ENCODE assay signal across 8 cellular contexts in the genomic region with DNA sequence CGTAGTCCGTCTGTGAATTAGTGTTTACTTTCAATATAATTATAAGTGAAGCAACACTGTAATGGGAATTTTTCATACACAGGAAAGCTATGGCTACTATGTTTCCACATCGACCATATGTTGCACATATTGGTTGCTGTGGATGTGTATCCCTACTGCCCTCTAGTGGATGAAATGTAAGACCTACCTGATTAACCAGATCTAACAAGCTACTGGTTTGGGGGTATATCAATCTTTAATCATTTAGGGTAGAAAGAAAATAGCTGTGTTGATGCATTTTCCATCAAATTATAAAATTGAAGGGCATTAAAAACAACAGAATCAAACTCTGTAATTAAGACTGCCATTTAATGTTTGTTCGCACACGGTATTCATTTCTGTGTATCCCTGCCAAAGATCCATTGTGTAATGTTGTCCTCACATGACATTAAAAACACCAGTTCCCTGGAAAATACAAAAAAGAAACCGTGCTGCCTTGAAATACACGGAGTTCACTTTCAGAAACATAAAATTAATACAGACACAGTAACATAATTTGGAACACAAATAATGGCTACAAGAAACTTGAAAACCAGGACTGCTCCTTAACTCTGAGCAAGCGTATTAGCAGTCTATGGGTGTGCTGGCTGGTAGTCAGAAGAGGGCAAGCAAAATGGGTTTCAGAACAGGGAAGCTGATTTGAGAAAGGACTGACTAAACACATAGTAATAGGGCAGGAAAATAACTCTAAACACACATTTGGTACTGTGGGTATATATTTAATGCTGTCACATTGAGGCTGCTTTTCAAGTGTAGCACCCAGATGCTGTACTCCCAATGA.
DNase-seq lines count a peak whose midpoint lies in the region; ATAC-seq and TF ChIP-seq lines count a peak whose summit lies in the region.

No MANE protein-coding gene starts in this region.

- TF ChIP-seq EP300 in Ishikawa (IDR thresholded peaks at IDR 0.05; ENCODE audit: borderline replicate concordance): no peak

- no peaks in the 10 kb centered on the region for H3K9me2 ChIP-seq in OCI-LY1 (ENCODE audit: low read depth, low read length)

- no peak overlapping the region for H3K27ac ChIP-seq in OCI-LY1 (ENCODE audit: low read depth, low read length, poor library complexity, severe bottlenecking)
- H3K27ac ChIP-seq in left lung: peak overlapping the region; percentile 3 to 35
- peak overlapping the region; percentile 12 to 81 for H3K27ac ChIP-seq in testis

- intact Hi-C loops in left lung (cut with DNase I) (no loop called here), testis (cut with DNase I; ENCODE audit: low total_unique reads) (no loop called here)

- H3K79me2 ChIP-seq in OCI-LY1 (ENCODE audit: insufficient read depth, low read length): no peaks in the 10 kb centered on the region

- H3K4me1 ChIP-seq in OCI-LY1 (ENCODE audit: insufficient read depth, low read length, severe bottlenecking) (no peaks in the 10 kb centered on the region), left lung (peaks cover 8 to 14% of the 10 kb centered on the region in 2 donors), testis (peaks cover 26% of the 10 kb centered on the region)

- H3K9me3 ChIP-seq in OCI-LY1 (ENCODE audit: low read length) (no peaks in the 10 kb centered on the region), left lung (no peaks in the 10 kb centered on the region), testis (no peaks in the 10 kb centered on the region)

- no peak for TF ChIP-seq POLR2A in testis (IDR thresholded peaks at IDR 0.05)

- DNase-seq in activated gamma-delta T cell treated with Interleukin-2 at 50 U/mL for 16 hours (peak; percentile 3), activated gamma-delta T cell (lab: John Stamatoyannopoulos, UW) (no peak), cerebellum (ENCODE audit: low spot score) (peak; percentile 54), left lung (no peak), testis (no peak)

- ATAC-seq in GM21786 (IDR thresholded peaks at IDR 0.05; ENCODE audit: unreplicated experiment) (peak; percentile 81), left lung (peak; percentile 97)

- H3K36me3 ChIP-seq in OCI-LY1 (ENCODE audit: insufficient read depth, low read length) (no peaks in the 10 kb centered on the region), left lung (no peaks in the 10 kb centered on the region), testis (ENCODE audit: low read depth, missing control alignments) (no peaks in the 10 kb centered on the region)

- H3K9ac ChIP-seq in OCI-LY1 (ENCODE audit: low read length): no peak overlapping the region

- TF ChIP-seq CTCF in OCI-LY1 (IDR thresholded peaks at IDR 0.05; ENCODE audit: low read length): peak; percentile 88
- TF ChIP-seq CTCF in left lung (IDR thresholded peaks at IDR 0.05): peak; percentile 74 to 90
- TF ChIP-seq CTCF in testis (IDR thresholded peaks at IDR 0.05): peak; percentile 88 to 98 (median 92)

- WGBS in testis, 2 donors: 24 to 32% methylated on average over 8 of the region's 8 CpGs

- no peaks in the 10 kb centered on the region for H3F3A ChIP-seq in OCI-LY1 (ENCODE audit: insufficient read depth, low read length)

- H3K27me3 ChIP-seq in OCI-LY1 (ENCODE audit: insufficient read depth, low read length) (no peaks in the 10 kb centered on the region), left lung (no peaks in the 10 kb centered on the region), testis (no peaks in the 10 kb centered on the region)

- H2AFZ ChIP-seq in OCI-LY1 (ENCODE audit: low read length): no peak overlapping the region

- peak; percentile 51 for TF ChIP-seq RAD21 in Ishikawa (IDR thresholded peaks at IDR 0.05; ENCODE audit: low read depth)

- no peaks in the 10 kb centered on the region for H4K20me1 ChIP-seq in OCI-LY1 (ENCODE audit: insufficient read depth, low read length)

- H3K4me3 ChIP-seq in OCI-LY1 (ENCODE audit: low read depth, low read length, poor library complexity, severe bottlenecking): no peak overlapping the region
- no peak overlapping the region for H3K4me3 ChIP-seq in left lung
- no peak overlapping the region for H3K4me3 ChIP-seq in testis

- no peak overlapping the region for H3K4me2 ChIP-seq in OCI-LY1 (ENCODE audit: low read length)

TF ChIP-seq in Ishikawa, 13 proteins besides CTCF, POLR2A, EP300 and RAD21:
- TF ChIP-seq TEAD4 (IDR thresholded peaks at IDR 0.05): peak; percentile 82
- TF ChIP-seq, protein P1, sequence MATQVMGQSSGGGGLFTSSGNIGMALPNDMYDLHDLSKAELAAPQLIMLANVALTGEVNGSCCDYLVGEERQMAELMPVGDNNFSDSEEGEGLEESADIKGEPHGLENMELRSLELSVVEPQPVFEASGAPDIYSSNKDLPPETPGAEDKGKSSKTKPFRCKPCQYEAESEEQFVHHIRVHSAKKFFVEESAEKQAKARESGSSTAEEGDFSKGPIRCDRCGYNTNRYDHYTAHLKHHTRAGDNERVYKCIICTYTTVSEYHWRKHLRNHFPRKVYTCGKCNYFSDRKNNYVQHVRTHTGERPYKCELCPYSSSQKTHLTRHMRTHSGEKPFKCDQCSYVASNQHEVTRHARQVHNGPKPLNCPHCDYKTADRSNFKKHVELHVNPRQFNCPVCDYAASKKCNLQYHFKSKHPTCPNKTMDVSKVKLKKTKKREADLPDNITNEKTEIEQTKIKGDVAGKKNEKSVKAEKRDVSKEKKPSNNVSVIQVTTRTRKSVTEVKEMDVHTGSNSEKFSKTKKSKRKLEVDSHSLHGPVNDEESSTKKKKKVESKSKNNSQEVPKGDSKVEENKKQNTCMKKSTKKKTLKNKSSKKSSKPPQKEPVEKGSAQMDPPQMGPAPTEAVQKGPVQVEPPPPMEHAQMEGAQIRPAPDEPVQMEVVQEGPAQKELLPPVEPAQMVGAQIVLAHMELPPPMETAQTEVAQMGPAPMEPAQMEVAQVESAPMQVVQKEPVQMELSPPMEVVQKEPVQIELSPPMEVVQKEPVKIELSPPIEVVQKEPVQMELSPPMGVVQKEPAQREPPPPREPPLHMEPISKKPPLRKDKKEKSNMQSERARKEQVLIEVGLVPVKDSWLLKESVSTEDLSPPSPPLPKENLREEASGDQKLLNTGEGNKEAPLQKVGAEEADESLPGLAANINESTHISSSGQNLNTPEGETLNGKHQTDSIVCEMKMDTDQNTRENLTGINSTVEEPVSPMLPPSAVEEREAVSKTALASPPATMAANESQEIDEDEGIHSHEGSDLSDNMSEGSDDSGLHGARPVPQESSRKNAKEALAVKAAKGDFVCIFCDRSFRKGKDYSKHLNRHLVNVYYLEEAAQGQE (IDR thresholded peaks at IDR 0.05; ENCODE audit: low read depth): no peak

Comparison
In these comparisons a context has a peak if more than half of its experiments do, and no peak if none do; other contexts are left out.
1. DNase-seq: peak in activated gamma-delta T cell treated with Interleukin-2 at 50 U/mL for 16 hours (single experiment) and cerebellum (single experiment); none in activated gamma-delta T cell (single experiment), left lung (0 of 2) and testis (single experiment).
2. Peak in every context shown above with its lines, with median percentiles within 50 percentile points of each other: CTCF ChIP-seq.